38 cellular contexts compared by ENCODE assay signal in the genomic region with DNA sequence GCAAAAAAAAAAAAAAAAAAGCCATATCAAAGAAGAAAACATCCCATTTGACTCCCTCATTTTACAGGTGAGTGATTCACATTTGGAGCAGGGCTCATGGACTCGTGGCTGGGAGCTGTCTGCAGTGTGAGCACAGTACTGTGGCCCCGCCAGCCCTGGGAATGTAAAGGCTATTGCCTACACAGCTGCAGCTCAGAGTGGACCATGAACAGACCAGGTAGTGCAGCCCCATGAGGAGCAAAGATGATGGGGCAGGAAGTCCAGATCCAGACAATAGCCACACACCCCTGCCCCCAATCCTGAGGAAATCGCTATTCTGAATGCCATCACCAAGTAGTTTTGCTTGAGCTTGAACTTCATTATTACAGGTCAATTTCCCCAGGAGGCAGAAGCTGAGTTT. TPM values are rescaled to one million over a fixed set of nuclear protein-coding genes. Genes with fewer than 3 reads are reported as not detected.
"Had no signal": no experiment of that assay in that cellular context is flagged by ENCODE, and none has a peak within 500 bp of the region (broad histone marks: within the 10 kb centered on the region; RNA-seq: fewer than 3 reads in every experiment).

No MANE protein-coding gene starts in this region.

- H3K4me1 ChIP-seq: adrenal gland, body of pancreas, breast epithelium had no signal

- H3K9me3 ChIP-seq: adrenal gland, body of pancreas, breast epithelium had no signal

- H3K4me3 ChIP-seq: adrenal gland, body of pancreas, breast epithelium had no signal

- ATAC-seq: activated CD8-positive, alpha-beta T cell treated with anti-CD3 and anti-CD28 coated beads for 36 hours; activated naive CD4-positive, alpha-beta T cell treated with anti-CD3 and anti-CD28 coated beads, Interleukin-2, amount 50 U/mL, for 72 hours; activated T-cell treated with anti-CD3 and anti-CD28 coated beads, Interleukin-2, amount 50 U/mL, for 4 hours; activated T-cell treated with anti-CD3 and anti-CD28 coated beads, Interleukin-2, amount 50 U/mL, for 72 hours; activated T-helper 17 cell treated with anti-CD3 and anti-CD28 coated beads, Interleukin-2, amount 50 U/mL, for 72 hours; body of pancreas had no signal

- H3K27ac Mint-ChIP-seq: activated B cell treated with CpG ODN at 0.5 μM for 24 hours; activated CD4-positive, alpha-beta memory T cell treated with anti-CD3 and anti-CD28 coated beads for 36 hours; activated CD8-positive, alpha-beta T cell treated with anti-CD3 and anti-CD28 coated beads for 36 hours; activated naive CD4-positive, alpha-beta T cell treated with anti-CD3 and anti-CD28 coated beads, Interleukin-2, amount 50 U/mL, for 72 hours; activated naive CD8-positive, alpha-beta T cell treated with anti-CD3 and anti-CD28 coated beads for 36 hours; activated T-cell treated with anti-CD3 and anti-CD28 coated beads, Interleukin-2, amount 50 U/mL, for 72 hours; activated T-helper 1 cell treated with anti-CD3 and anti-CD28 coated beads, Interleukin-12 subunit alpha, Interleukin-12 subunit beta, Interleukin-2, Interleukin-4 antibody, amounts not matched to agents 30 ng/mL and 10 ng/mL and 1 ng/mL, durations not matched to agents 14 hours and 24 hours and 36 hours; activated T-helper 17 cell treated with anti-CD3 and anti-CD28 coated beads, Interleukin-2, amount 50 U/mL, for 72 hours; T-helper 1 cell treated with Interleukin-12 subunit alpha and Interleukin-12 subunit beta and Interleukin-4 antibody, amounts not matched to agents 30 μg/mL and 1 μg/mL, for 36 hours; T-helper 2 cell treated with Interferon-gamma antibody and Interleukin-4, amounts not matched to agents 5 μg/mL and 100 μg/mL, for 36 hours had no signal

- H3K36me3 ChIP-seq: adrenal gland, brain microvascular endothelial cell, breast epithelium had no signal

- H3K4me1 Mint-ChIP-seq: activated B cell treated with CpG ODN at 0.5 μM for 24 hours; activated naive CD8-positive, alpha-beta T cell treated with anti-CD3 and anti-CD28 coated beads for 36 hours; activated T-helper 17 cell treated with anti-CD3 and anti-CD28 coated beads, Interleukin-2, amount 50 U/mL, for 72 hours had no signal

- H3K36me3 Mint-ChIP-seq: activated CD4-positive, alpha-beta memory T cell treated with anti-CD3 and anti-CD28 coated beads for 36 hours; activated naive CD4-positive, alpha-beta T cell treated with anti-CD3 and anti-CD28 coated beads, Interleukin-2, amount 50 U/mL, for 72 hours; activated naive CD8-positive, alpha-beta T cell treated with anti-CD3 and anti-CD28 coated beads for 36 hours had no signal

- DNase-seq: activated B cell treated with CpG ODN at 0.5 μM for 24 hours; activated CD4-positive, alpha-beta memory T cell treated with anti-CD3 and anti-CD28 coated beads for 36 hours; activated CD4-positive, alpha-beta T cell treated with anti-CD3 and anti-CD28 coated beads for 48 hours; activated CD4-positive, alpha-beta T cell treated with anti-CD3 and anti-CD28 coated beads, Interleukin-2, amount 50 U/mL, for 1 hour; activated CD4-positive, alpha-beta T cell treated with anti-CD3 and anti-CD28 coated beads, Interleukin-2, amount 50 U/mL, for 4 hours; activated CD4-positive, CD25-positive, alpha-beta regulatory T cell treated with anti-CD3 and anti-CD28 coated beads, Interleukin-2, amount 50 U/mL, for 72 hours; activated CD8-positive, alpha-beta memory T cell treated with anti-CD3 and anti-CD28 coated beads, Interleukin-2, amount 50 U/mL, for 4 hours; activated CD8-positive, alpha-beta T cell treated with anti-CD3 and anti-CD28 coated beads for 36 hours; activated effector memory CD4-positive, alpha-beta T cell treated with anti-CD3 and anti-CD28 coated beads, Interleukin-2, amount 50 U/mL, for 16 hours; activated gamma-delta T cell treated with Interleukin-2 at 50 U/mL for 16 hours; activated naive CD4-positive, alpha-beta T cell; activated naive CD4-positive, alpha-beta T cell treated with anti-CD3 and anti-CD28 coated beads for 36 hours; activated naive CD4-positive, alpha-beta T cell treated with anti-CD3 and anti-CD28 coated beads, Interleukin-2, amount 50 U/mL, for 16 hours; activated naive CD8-positive, alpha-beta T cell treated with anti-CD3 and anti-CD28 coated beads for 36 hours; activated T-cell treated with anti-CD3 and anti-CD28 coated beads for 4 hours; activated T-cell treated with anti-CD3 and anti-CD28 coated beads, Interleukin-2, amount 50 U/mL, for 1 hour; activated T-cell treated with anti-CD3 and anti-CD28 coated beads, Interleukin-2, amount 50 U/mL, for 4 hours; activated T-cell treated with anti-CD3 and anti-CD28 coated beads, Interleukin-2, amount 50 U/mL, for 72 hours; adrenal gland; amniotic stem cell; aorta; body of pancreas; brain microvascular endothelial cell; central memory CD4-positive, alpha-beta T cell; SW 1271; T-helper 1 cell; T-helper 2 cell; T-helper 9 cell had no signal

- H3K9me3 Mint-ChIP-seq: activated B cell treated with CpG ODN at 0.5 μM for 24 hours; activated CD4-positive, alpha-beta memory T cell treated with anti-CD3 and anti-CD28 coated beads for 36 hours; activated CD8-positive, alpha-beta T cell treated with anti-CD3 and anti-CD28 coated beads for 36 hours; activated naive CD4-positive, alpha-beta T cell treated with anti-CD3 and anti-CD28 coated beads for 36 hours; activated naive CD4-positive, alpha-beta T cell treated with anti-CD3 and anti-CD28 coated beads, Interleukin-2, amount 50 U/mL, for 72 hours; activated naive CD8-positive, alpha-beta T cell treated with anti-CD3 and anti-CD28 coated beads for 36 hours; activated T-cell treated with anti-CD3 and anti-CD28 coated beads, Interleukin-2, amount 50 U/mL, for 4 hours; activated T-cell treated with anti-CD3 and anti-CD28 coated beads, Interleukin-2, amount 50 U/mL, for 72 hours; activated T-helper 1 cell treated with anti-CD3 and anti-CD28 coated beads, Interleukin-12 subunit alpha, Interleukin-12 subunit beta, Interleukin-2, Interleukin-4 antibody, amounts not matched to agents 30 ng/mL and 10 ng/mL and 1 ng/mL, durations not matched to agents 14 hours and 24 hours and 36 hours; activated T-helper 17 cell treated with anti-CD3 and anti-CD28 coated beads, Interleukin-2, amount 50 U/mL, for 72 hours; T-helper 1 cell treated with Interleukin-12 subunit alpha and Interleukin-12 subunit beta and Interleukin-4 antibody, amounts not matched to agents 30 μg/mL and 1 μg/mL, for 36 hours; T-helper 2 cell treated with Interferon-gamma antibody and Interleukin-4, amounts not matched to agents 5 μg/mL and 100 μg/mL, for 36 hours had no signal

- FAIRE-seq: astrocyte, TTC549 had no signal

- H3K27me3 ChIP-seq: body of pancreas, brain microvascular endothelial cell had no signal

- H3K27ac ChIP-seq: adrenal gland, body of pancreas, brain microvascular endothelial cell, breast epithelium, VCaP had no signal

- H3K4me3 Mint-ChIP-seq: activated B cell treated with CpG ODN at 0.5 μM for 24 hours; activated CD4-positive, alpha-beta memory T cell treated with anti-CD3 and anti-CD28 coated beads for 36 hours; activated CD8-positive, alpha-beta T cell treated with anti-CD3 and anti-CD28 coated beads for 36 hours; activated naive CD4-positive, alpha-beta T cell treated with anti-CD3 and anti-CD28 coated beads for 36 hours; activated naive CD8-positive, alpha-beta T cell treated with anti-CD3 and anti-CD28 coated beads for 36 hours; activated T-cell treated with anti-CD3 and anti-CD28 coated beads, Interleukin-2, amount 50 U/mL, for 4 hours; activated T-cell treated with anti-CD3 and anti-CD28 coated beads, Interleukin-2, amount 50 U/mL, for 72 hours; activated T-helper 1 cell treated with anti-CD3 and anti-CD28 coated beads, Interleukin-12 subunit alpha, Interleukin-12 subunit beta, Interleukin-2, Interleukin-4 antibody, amounts not matched to agents 30 ng/mL and 10 ng/mL and 1 ng/mL, durations not matched to agents 14 hours and 24 hours and 36 hours; activated T-helper 17 cell treated with anti-CD3 and anti-CD28 coated beads, Interleukin-2, amount 50 U/mL, for 72 hours; T-helper 1 cell treated with Interleukin-12 subunit alpha and Interleukin-12 subunit beta and Interleukin-4 antibody, amounts not matched to agents 30 μg/mL and 1 μg/mL, for 36 hours; T-helper 2 cell treated with Interferon-gamma antibody and Interleukin-4, amounts not matched to agents 5 μg/mL and 100 μg/mL, for 36 hours had no signal

RNA-seq across cellular contexts. Expression of a gene that starts 55.4 kb away (rescaled TPM):
- total RNA-seq: activated B cell treated with CpG ODN at 0.5 μM for 24 hours; activated CD4-positive, alpha-beta memory T cell treated with anti-CD3 and anti-CD28 coated beads for 36 hours; activated CD8-positive, alpha-beta T cell treated with anti-CD3 and anti-CD28 coated beads for 36 hours; activated naive CD4-positive, alpha-beta T cell treated with anti-CD3 and anti-CD28 coated beads for 36 hours; activated naive CD4-positive, alpha-beta T cell treated with anti-CD3 and anti-CD28 coated beads, Interleukin-2, amount 50 U/mL, for 72 hours; activated naive CD8-positive, alpha-beta T cell treated with anti-CD3 and anti-CD28 coated beads for 36 hours; activated T-cell treated with anti-CD3 and anti-CD28 coated beads, Interleukin-2, amount 50 U/mL, for 4 hours; activated T-helper 1 cell treated with anti-CD3 and anti-CD28 coated beads, Interleukin-12 subunit alpha, Interleukin-12 subunit beta, Interleukin-2, Interleukin-4 antibody, amounts not matched to agents 30 ng/mL and 10 ng/mL and 1 ng/mL, durations not matched to agents 14 hours and 24 hours and 36 hours; activated T-helper 17 cell treated with anti-CD3 and anti-CD28 coated beads, Interleukin-2, amount 50 U/mL, for 72 hours; aorta; astrocyte; body of pancreas; breast epithelium; cardiac septum had no signal
- polyA plus RNA-seq: adrenal gland had no signal
